17 cellular contexts compared by ENCODE assay signal in genomic region chr2:200417389-200417788, GRCh38.
"Had no signal": no experiment of that assay in that cellular context is flagged by ENCODE, and none has a peak within 500 bp of the region (broad histone marks: within the 10 kb centered on the region; RNA-seq: fewer than 3 reads in every experiment).

No MANE protein-coding gene starts in this region.

- DNase-seq: activated CD4-positive, alpha-beta memory T cell treated with anti-CD3 and anti-CD28 coated beads for 36 hours; activated CD4-positive, alpha-beta T cell treated with anti-CD3 and anti-CD28 coated beads for 4 hours; activated gamma-delta T cell treated with Interleukin-2 at 50 U/mL for 16 hours; activated T-cell treated with anti-CD3 and anti-CD28 coated beads for 4 hours; effector memory CD8-positive, alpha-beta T cell; stimulated activated CD4-positive, alpha-beta T cell treated with anti-CD3 and anti-CD28 coated beads, Interleukin-12 subunit alpha, Interleukin-12 subunit beta, amount 100 ng/mL, for 4 hours; stimulated activated CD4-positive, alpha-beta T cell treated with anti-CD3 and anti-CD28 coated beads, Interleukin-1b, Interleukin-23, amount 100 ng/mL, for 48 hours; stimulated activated CD8-positive, alpha-beta memory T cell treated with anti-CD3 and anti-CD28 coated beads, Interleukin-4, amount 100 ng/mL, for 48 hours; stimulated activated naive CD8-positive, alpha-beta T cell treated with anti-CD3 and anti-CD28 coated beads, Interleukin-15, Interleukin-2, amounts not matched to agents 100 U/mL and 50 U/mL, for 24 hours; tibial artery; uterus had no signal

- H3K4me3 Mint-ChIP-seq: activated CD4-positive, alpha-beta memory T cell treated with anti-CD3 and anti-CD28 coated beads for 36 hours; activated T-helper 1 cell treated with anti-CD3 and anti-CD28 coated beads, Interleukin-12 subunit alpha, Interleukin-12 subunit beta, Interleukin-2, Interleukin-4 antibody, amounts not matched to agents 30 ng/mL and 10 ng/mL and 1 ng/mL, durations not matched to agents 14 hours and 24 hours and 36 hours; dendritic cell treated with granulocyte-macrophage colony-stimulating factor and Interleukin-4, amounts not matched to agents 40 ng/mL and 50 ng/mL, for 4 days; effector memory CD8-positive, alpha-beta T cell had no signal

- ATAC-seq: activated naive CD4-positive, alpha-beta T cell treated with anti-CD3 and anti-CD28 coated beads, Interleukin-2, amount 50 U/mL, for 72 hours; effector memory CD8-positive, alpha-beta T cell; stimulated activated naive CD8-positive, alpha-beta T cell treated with anti-CD3 and anti-CD28 coated beads, Interleukin-15, Interleukin-2, amounts not matched to agents 100 U/mL and 50 U/mL, for 24 hours had no signal

- H3K4me1 ChIP-seq: tibial artery, uterus had no signal

- H3K4me3 ChIP-seq: cardiac muscle cell, hepatocyte, lung, tibial artery, uterus had no signal

- H2AFZ ChIP-seq: hepatocyte had no signal

- H3K9me3 ChIP-seq: tibial artery, uterus had no signal

- H3K4me2 ChIP-seq: hepatocyte had no signal

- H3K27ac ChIP-seq: cardiac muscle cell, hepatocyte, tibial artery, uterus had no signal

- H3K9me3 Mint-ChIP-seq: activated CD4-positive, alpha-beta memory T cell treated with anti-CD3 and anti-CD28 coated beads for 36 hours; activated naive CD4-positive, alpha-beta T cell treated with anti-CD3 and anti-CD28 coated beads, Interleukin-2, amount 50 U/mL, for 72 hours; activated T-helper 1 cell treated with anti-CD3 and anti-CD28 coated beads, Interleukin-12 subunit alpha, Interleukin-12 subunit beta, Interleukin-2, Interleukin-4 antibody, amounts not matched to agents 30 ng/mL and 10 ng/mL and 1 ng/mL, durations not matched to agents 14 hours and 24 hours and 36 hours; dendritic cell treated with granulocyte-macrophage colony-stimulating factor and Interleukin-4, amounts not matched to agents 40 ng/mL and 50 ng/mL, for 4 days; effector memory CD8-positive, alpha-beta T cell had no signal

- H3K27ac Mint-ChIP-seq: activated CD4-positive, alpha-beta memory T cell treated with anti-CD3 and anti-CD28 coated beads for 36 hours; activated naive CD4-positive, alpha-beta T cell treated with anti-CD3 and anti-CD28 coated beads, Interleukin-2, amount 50 U/mL, for 72 hours; activated T-helper 1 cell treated with anti-CD3 and anti-CD28 coated beads, Interleukin-12 subunit alpha, Interleukin-12 subunit beta, Interleukin-2, Interleukin-4 antibody, amounts not matched to agents 30 ng/mL and 10 ng/mL and 1 ng/mL, durations not matched to agents 14 hours and 24 hours and 36 hours; dendritic cell treated with granulocyte-macrophage colony-stimulating factor and Interleukin-4, amounts not matched to agents 40 ng/mL and 50 ng/mL, for 4 days had no signal

- H3K27me3 Mint-ChIP-seq: activated CD4-positive, alpha-beta memory T cell treated with anti-CD3 and anti-CD28 coated beads for 36 hours; dendritic cell treated with granulocyte-macrophage colony-stimulating factor and Interleukin-4, amounts not matched to agents 40 ng/mL and 50 ng/mL, for 4 days; effector memory CD8-positive, alpha-beta T cell had no signal

- H3K27me3 ChIP-seq: cardiac muscle cell, hepatocyte, tibial artery, uterus had no signal

- H3K36me3 ChIP-seq: uterus had no signal
